ENCODE assay signal across 18 cellular contexts in the genomic region with DNA sequence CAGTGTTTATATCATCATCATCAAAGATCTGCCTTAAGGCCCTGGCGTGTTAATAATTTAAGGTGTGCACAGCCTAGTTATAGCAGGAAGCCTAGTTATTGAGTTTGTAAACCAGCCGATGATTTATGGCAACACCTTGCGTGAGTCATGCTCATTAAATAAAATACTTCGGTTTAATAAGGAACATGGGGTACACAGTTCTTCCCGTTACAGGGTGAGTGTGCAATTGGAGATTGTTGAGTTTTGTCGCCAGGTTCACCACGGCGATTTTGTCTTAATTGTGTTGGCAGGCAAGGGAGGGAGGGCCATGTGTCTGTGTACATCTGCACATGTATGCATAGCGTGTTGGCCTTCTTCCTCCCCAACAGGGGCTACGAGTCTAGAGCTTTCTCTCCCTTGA.
DNase-seq lines count a peak whose midpoint lies in the region; ATAC-seq and TF ChIP-seq lines count a peak whose summit lies in the region.
"Had no signal": no experiment of that assay in that cellular context is flagged by ENCODE, and none has a peak within 500 bp of the region (broad histone marks: within the 10 kb centered on the region; RNA-seq: fewer than 3 reads in every experiment).

No MANE protein-coding gene starts in this region.

- H3K36me3 ChIP-seq in RWPE2 (ENCODE audit: low read depth), result no peaks in the 10 kb centered on the region
- H3K36me3 ChIP-seq: esophagus squamous epithelium, sigmoid colon had no signal

- no peaks in the 10 kb centered on the region for H3K27me3 ChIP-seq in RWPE2 (ENCODE audit: insufficient read depth, poor library complexity, severe bottlenecking)
- H3K27me3 ChIP-seq: sigmoid colon had no signal

- peak overlapping the region; percentile 51 for H3K27ac ChIP-seq in RWPE2 (ENCODE audit: poor library complexity, severe bottlenecking)
- H3K27ac ChIP-seq: dorsolateral prefrontal cortex, sigmoid colon had no signal

- ATAC-seq in RWPE2 (ENCODE audit: low read depth) (peak; percentile 46), HG02798 (IDR thresholded peaks at IDR 0.05; ENCODE audit: poor library complexity, unreplicated experiment) (no peak), GM18517 (IDR thresholded peaks at IDR 0.05; ENCODE audit: unreplicated experiment) (no peak)
- ATAC-seq: activated T-cell treated with anti-CD3 and anti-CD28 coated beads, Interleukin-2, amount 50 U/mL, for 4 hours had no signal

- peaks cover 26% of the 10 kb centered on the region for H3K4me1 ChIP-seq in RWPE2 (ENCODE audit: insufficient read depth, poor library complexity, severe bottlenecking)

- no peaks in the 10 kb centered on the region for H3K9me3 ChIP-seq in RWPE2 (ENCODE audit: severe bottlenecking)
- H3K9me3 ChIP-seq: esophagus squamous epithelium, sigmoid colon had no signal

- no peak overlapping the region for H3K4me3 ChIP-seq in RWPE2 (ENCODE audit: severe bottlenecking)
- H3K4me3 ChIP-seq: dorsolateral prefrontal cortex, esophagus squamous epithelium, sigmoid colon had no signal

- DNase-seq in Daoy (ENCODE audit: low read depth) (peak; percentile 51), NCI-H1417 (lab: John Stamatoyannopoulos, UW) (peak in 2 of 3 experiments; percentile 81 to 96), RWPE2 (ENCODE audit: low spot score) (no peak), left kidney (ENCODE audit: low read depth, low spot score) (peak; percentile 35), EL (no peak), HK-2 (ENCODE audit: unreplicated experiment) (no peak)
- DNase-seq: activated CD4-positive, alpha-beta memory T cell treated with anti-CD3 and anti-CD28 coated beads for 36 hours; activated T-cell treated with anti-CD3 and anti-CD28 coated beads, Interleukin-2, amount 50 U/mL, for 4 hours; dorsolateral prefrontal cortex; esophagus squamous epithelium; HCEC 1CT; head of caudate nucleus; islet precursor cell; mesendoderm; sigmoid colon; stimulated activated CD4-positive, alpha-beta T cell treated with anti-CD3 and anti-CD28 coated beads, Interleukin-2, amount 100 ng/mL, for 24 hours had no signal

- TF ChIP-seq CTCF in RWPE2 (IDR thresholded peaks at IDR 0.05; ENCODE audit: poor library complexity, severe bottlenecking), result no peak

Comparison
In these comparisons a context has a peak if more than half of its experiments do, and no peak if none do; other contexts are left out.
1. DNase-seq: peak in Daoy (single experiment), NCI-H1417 (2 of 3) and left kidney (single experiment); none in RWPE2 (single experiment), EL (single experiment) and HK-2 (single experiment).